ENCODE assay signal across 20 cellular contexts in genomic region chrX:9519546-9520210, GRCh38. TPM values are rescaled to one million over a fixed set of nuclear protein-coding genes. Genes with fewer than 3 reads are reported as not detected.
DNase-seq lines count a peak whose midpoint lies in the region; ATAC-seq and TF ChIP-seq lines count a peak whose summit lies in the region.
"Had no signal": no experiment of that assay in that cellular context is flagged by ENCODE, and none has a peak within 500 bp of the region (broad histone marks: within the 10 kb centered on the region; RNA-seq: fewer than 3 reads in every experiment).

No MANE protein-coding gene starts in this region.

- in situ Hi-C loops in GM23248 (cut with MboI): no loop called here
- in situ Hi-C loops in transverse colon (cut with MboI; ENCODE audit: low pct_ligation_motif_present in 1 of 4, low pct_unique_long_range_greater_than_20kb in 1 of 4, low sequenced_read_pairs in 3 of 4): no loop called here

- intact Hi-C loops in esophagus muscularis mucosa (cut with DNase I): no loop called here
- intact Hi-C loops in transverse colon (cut with DNase I; ENCODE audit: low total_unique reads): no loop called here

- no peaks in the 10 kb centered on the region for H4K20me1 ChIP-seq in GM23248 (ENCODE audit: insufficient read depth)

- H3K36me3 ChIP-seq in GM23248 (ENCODE audit: low read depth) (no peaks in the 10 kb centered on the region), esophagus muscularis mucosa (no peaks in the 10 kb centered on the region), muscle layer of colon (ENCODE audit: insufficient read depth, low read length) (no peaks in the 10 kb centered on the region), transverse colon (no peaks in the 10 kb centered on the region)
- H3K36me3 ChIP-seq: breast epithelium, SJSA1, thyroid gland had no signal

- H3K4me1 ChIP-seq in GM23248 (ENCODE audit: insufficient read depth) (peaks cover 6% of the 10 kb centered on the region; the same call in 1 of the 2 replicates), esophagus muscularis mucosa (peaks cover 5 to 31% (median 24%) of the 10 kb centered on the region in 4 donors), muscle layer of colon (ENCODE audit: insufficient read depth, low read length) (peaks cover 10% of the 10 kb centered on the region), transverse colon (peaks cover 0 to 3% (median 0%) of the 10 kb centered on the region in 4 donors)
- H3K4me1 ChIP-seq: breast epithelium, SJSA1 had no signal

- H3K9ac ChIP-seq in GM23248 (no peak overlapping the region), muscle layer of colon (ENCODE audit: low read length) (no peak overlapping the region)

- H3K27ac ChIP-seq in GM23248 (no peak overlapping the region), esophagus muscularis mucosa (replicated peaks in 1 of 4) (peak overlapping the region; percentile 38 to 72 (median 51)), muscle layer of colon (ENCODE audit: low read depth, low read length) (peak overlapping the region; percentile 61), transverse colon (peak overlapping the region in 3 of 4 donors; percentile 34 to 57 (median 48))
- H3K27ac ChIP-seq: breast epithelium, SJSA1, thyroid gland had no signal

- 21 to 26% methylated on average over 8 of the region's 8 CpGs for WGBS in GM23248 (ENCODE audit: low coverage in 1 of 2, low lambda C conversion rate in 2 of 2, missing lambda C conversion rate in 2 of 2), 2 experiments
- 53% methylated on average over 8 of the region's 8 CpGs for WGBS in esophagus muscularis mucosa
- 71 to 73% methylated on average over 1 to 8 of the region's 8 CpGs for WGBS in transverse colon (ENCODE audit: low coverage in 1 of 2), 2 donors

- H2AFZ ChIP-seq in GM23248: no peak overlapping the region

- H3K9me3 ChIP-seq in GM23248 (ENCODE audit: low read depth) (no peaks in the 10 kb centered on the region), esophagus muscularis mucosa (no peaks in the 10 kb centered on the region), muscle layer of colon (ENCODE audit: low read length) (no peaks in the 10 kb centered on the region), transverse colon (no peaks in the 10 kb centered on the region)
- H3K9me3 ChIP-seq: breast epithelium, SJSA1, thyroid gland had no signal

- H3K9me2 ChIP-seq in GM23248 (ENCODE audit: insufficient read depth): no peaks in the 10 kb centered on the region

- ATAC-seq in HG03520 (IDR thresholded peaks at IDR 0.05; ENCODE audit: unreplicated experiment): no peak
- ATAC-seq in GM21786 (IDR thresholded peaks at IDR 0.05; ENCODE audit: unreplicated experiment): no peak
- ATAC-seq: activated CD8-positive, alpha-beta T cell treated with anti-CD3 and anti-CD28 coated beads, Interleukin-2, amount 10 ng/mL, durations not matched to agents 7 days and 5 days; CD8-positive, alpha-beta T cell; effector memory CD8-positive, alpha-beta T cell; esophagus mucosa; T-cell had no signal

- H3K4me3 ChIP-seq in GM23248 (no peak overlapping the region), esophagus muscularis mucosa (no peak overlapping the region), muscle layer of colon (ENCODE audit: low read depth in 1 of 2, low read length in 2 of 2) (no peak overlapping the region), transverse colon (no peak overlapping the region)
- H3K4me3 ChIP-seq: breast epithelium, SJSA1, thyroid gland had no signal

- peaks cover 22% of the 10 kb centered on the region for H3K79me2 ChIP-seq in GM23248 (ENCODE audit: insufficient read depth)

- H3F3A ChIP-seq in GM23248 (ENCODE audit: insufficient read depth): no peaks in the 10 kb centered on the region

- H3K27me3 ChIP-seq in GM23248 (replicated peaks; ENCODE audit: insufficient read depth) (no peaks in the 10 kb centered on the region), esophagus muscularis mucosa (no peaks in the 10 kb centered on the region), muscle layer of colon (ENCODE audit: control insufficient read depth in 1 of 2, insufficient read depth in 2 of 2, low read length in 2 of 2) (no peaks in the 10 kb centered on the region), transverse colon (no peaks in the 10 kb centered on the region)
- H3K27me3 ChIP-seq: breast epithelium, SJSA1, thyroid gland had no signal

- DNase-seq in GM23248: peak; percentile 54
- DNase-seq in esophagus muscularis mucosa (ENCODE audit: extremely low spot score): no peak
- DNase-seq in transverse colon: no peak
- DNase-seq in effector CD8-positive, alpha-beta T cell (lab: John Stamatoyannopoulos, UW): no peak
- DNase-seq: activated CD4-positive, CD25-positive, alpha-beta regulatory T cell treated with anti-CD3 and anti-CD28 coated beads, Interleukin-2, amount 50 U/mL, for 72 hours; activated CD8-positive, alpha-beta T cell treated with anti-CD3 and anti-CD28 coated beads, Interleukin-2, amount 10 ng/mL, durations not matched to agents 7 days and 5 days; activated gamma-delta T cell; AML-193; CD8-positive, alpha-beta T cell; effector memory CD8-positive, alpha-beta T cell; NCI-H526; stimulated activated CD4-positive, alpha-beta T cell treated with anti-CD3 and anti-CD28 coated beads, Interleukin-12 subunit alpha, Interleukin-12 subunit beta, amount 100 ng/mL, for 4 hours; T-cell; thyroid gland had no signal

- no peak overlapping the region for H3K4me2 ChIP-seq in GM23248 (ENCODE audit: unreplicated experiment)

- TF ChIP-seq POLR2A in esophagus muscularis mucosa (IDR thresholded peaks at IDR 0.05; ENCODE audit: low read depth): no peak
- TF ChIP-seq POLR2A in transverse colon (IDR thresholded peaks at IDR 0.05): no peak

- TF ChIP-seq EP300 in esophagus muscularis mucosa (IDR thresholded peaks at IDR 0.05): peak; percentile 68
- TF ChIP-seq EP300 in transverse colon (IDR thresholded peaks at IDR 0.05; ENCODE audit: low read depth): peak; percentile 60

- TF ChIP-seq CTCF in esophagus muscularis mucosa (IDR thresholded peaks at IDR 0.05): no peak
- no peak for TF ChIP-seq CTCF in transverse colon (IDR thresholded peaks at IDR 0.05)

RNA-seq across cellular contexts. Expression of gene TBL1X, which starts 54.8 kb away (rescaled TPM):
- total RNA-seq in GM23248 (2014; rRNA removed; shearing (Covaris generic)): 26.4 and 26.8 TPM in 2 replicates
- 8.2 and 9.5 TPM in 2 replicates for polyA plus RNA-seq in GM23248 (2016; fragmentation: Nextera tagmentation; extraction: Ambion mirVana)
- total RNA-seq in esophagus muscularis mucosa (10 to 100 TPM; 25.3 to 54.1 (median 38.2) TPM), transverse colon (10 to 100 TPM in 3 of 4 donors, 1 to 10 TPM in 1; 3.4 to 16.8 (median 13.0) TPM)
